Comparison of ENCODE assay signal across 14 cellular contexts in genomic region chr5:158538506-158539074, GRCh38.
DNase-seq lines count a peak whose midpoint lies in the region; ATAC-seq and TF ChIP-seq lines count a peak whose summit lies in the region.
"Had no signal": no experiment of that assay in that cellular context is flagged by ENCODE, and none has a peak within 500 bp of the region (broad histone marks: within the 10 kb centered on the region; RNA-seq: fewer than 3 reads in every experiment).

No MANE protein-coding gene starts in this region.

- ATAC-seq in GM18505 (IDR thresholded peaks at IDR 0.05; ENCODE audit: unreplicated experiment) (peak; percentile 76), GM21619 (IDR thresholded peaks at IDR 0.05; ENCODE audit: unreplicated experiment) (peak; percentile 88), HG03432 (IDR thresholded peaks at IDR 0.05; ENCODE audit: unreplicated experiment) (peak; percentile 76), HG03520 (IDR thresholded peaks at IDR 0.05; ENCODE audit: unreplicated experiment) (no peak)
- ATAC-seq: CD8-positive, alpha-beta T cell; mucosa of descending colon had no signal

- DNase-seq in iPS DF 19.7 (ENCODE audit: low read depth, low spot score) (peak; percentile 5), NCI-H2107 treated with DMSO at 0.1 percent for 48 hours (lab: John Stamatoyannopoulos, UW; ENCODE audit: unreplicated experiment) (no peak), HK-2 (ENCODE audit: unreplicated experiment) (no peak)
- no peak for DNase-seq in activated CD4-positive, alpha-beta T cell treated with anti-CD3 and anti-CD28 coated beads, Interleukin-2, amount 50 U/mL, for 4 hours
- DNase-seq: activated CD4-positive, alpha-beta T cell treated with anti-CD3 and anti-CD28 coated beads for 1 hour; dermis blood vessel endothelial cell; mucosa of descending colon; MV-4-11; PC-9 had no signal

- no peak for TF ChIP-seq POLR2A in GM18505 (IDR thresholded peaks at IDR 0.05; ENCODE audit: borderline replicate concordance, extremely low read depth, insufficient read depth, insufficient read length)
